ENCODE assay signal across 1 cellular context in genomic region chr11:61473370-61474025, GRCh38.
TF ChIP-seq lines count a peak whose summit lies in the region.

No MANE protein-coding gene starts in this region.

TF ChIP-seq in HepG2, 621 proteins besides CTCF, POLR2A, EP300 and RAD21:
- TF ChIP-seq, protein P1, sequence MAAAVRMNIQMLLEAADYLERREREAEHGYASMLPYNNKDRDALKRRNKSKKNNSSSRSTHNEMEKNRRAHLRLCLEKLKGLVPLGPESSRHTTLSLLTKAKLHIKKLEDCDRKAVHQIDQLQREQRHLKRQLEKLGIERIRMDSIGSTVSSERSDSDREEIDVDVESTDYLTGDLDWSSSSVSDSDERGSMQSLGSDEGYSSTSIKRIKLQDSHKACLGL (CRISPR knock-in tag; IDR thresholded peaks at IDR 0.05) = no peak
- no peak for TF ChIP-seq SKIL (CRISPR knock-in tag; IDR thresholded peaks at IDR 0.05; ENCODE audit: borderline replicate concordance)
- TF ChIP-seq MAFF (IDR thresholded peaks at IDR 0.05; ENCODE audit: low read depth, low read length) = 0 out of 2 replicates have a peak, but pooled peaks have one; percentile 27
- no peak for TF ChIP-seq ZNF615 (CRISPR knock-in tag; IDR thresholded peaks at IDR 0.05; ENCODE audit: borderline replicate concordance)
- TF ChIP-seq MAFK (conservative IDR thresholded peaks at IDR 0.05 in 1 of 2, IDR thresholded peaks at IDR 0.05 in 1 of 2; ENCODE audit: low read length in 2 of 2) = peak; percentile 21 to 59; a peak in 3 of 4 replicates
- TF ChIP-seq YY1 (IDR thresholded peaks at IDR 0.05; ENCODE audit: insufficient read depth, insufficient replicate concordance, low read depth, low read length) = no peak
- TF ChIP-seq MIER3 (CRISPR knock-in tag; IDR thresholded peaks at IDR 0.05; ENCODE audit: borderline replicate concordance) = no peak
- no peak for TF ChIP-seq SIX4 (CRISPR knock-in tag; IDR thresholded peaks at IDR 0.05)
- no peak for TF ChIP-seq ETV6 (CRISPR knock-in tag; conservative IDR thresholded peaks at IDR 0.05)
